Comparison of ENCODE assay signal across 1 cellular context in the genomic region with DNA sequence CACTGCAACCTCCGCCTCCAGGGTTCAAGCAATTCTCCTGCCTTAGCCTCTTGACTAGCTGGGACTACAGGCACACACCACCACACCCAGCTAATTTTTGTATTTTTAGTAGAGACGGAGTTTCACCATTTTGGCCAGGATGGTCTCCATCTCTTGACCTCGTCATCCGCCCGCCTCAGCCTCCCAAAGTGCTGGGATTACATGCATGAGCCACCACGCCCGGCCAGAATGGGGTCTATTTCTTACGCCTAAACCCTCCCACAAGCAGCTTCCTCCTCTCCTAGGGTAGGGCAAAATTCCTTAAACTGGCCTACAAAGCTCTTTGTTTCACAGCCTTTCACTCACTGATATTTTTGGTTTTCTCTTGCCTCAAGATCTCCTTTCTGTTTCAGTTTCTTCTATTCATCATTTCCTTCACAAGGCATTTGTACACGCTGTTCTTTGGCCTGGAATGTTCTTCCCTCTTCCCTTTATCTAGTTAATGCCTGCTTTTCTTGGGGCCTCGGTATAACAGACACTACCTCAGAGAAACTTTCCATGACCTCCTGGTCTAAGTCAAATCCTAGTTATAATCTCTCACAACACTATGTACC.
TF ChIP-seq lines count a peak whose summit lies in the region.

No MANE protein-coding gene starts in this region.

TF ChIP-seq in GM12878, 131 proteins besides CTCF, POLR2A, EP300 and RAD21:
- TF ChIP-seq PKNOX1 (IDR thresholded peaks at IDR 0.05) (peak; percentile 36; the same call in 1 of the 2 replicates), ELK1 (IDR thresholded peaks at IDR 0.05; ENCODE audit: low read depth, low read length) (no peak), IKZF1 (conservative IDR thresholded peaks at IDR 0.05) (peak; percentile 9; the same call in 1 of the 2 replicates), RB1 (IDR thresholded peaks at IDR 0.05; ENCODE audit: borderline replicate concordance) (no peak), RELB (IDR thresholded peaks at IDR 0.05; ENCODE audit: low read depth) (0 out of 2 replicates have a peak, but pooled peaks have one; percentile 29)
- TF ChIP-seq, protein P1, sequence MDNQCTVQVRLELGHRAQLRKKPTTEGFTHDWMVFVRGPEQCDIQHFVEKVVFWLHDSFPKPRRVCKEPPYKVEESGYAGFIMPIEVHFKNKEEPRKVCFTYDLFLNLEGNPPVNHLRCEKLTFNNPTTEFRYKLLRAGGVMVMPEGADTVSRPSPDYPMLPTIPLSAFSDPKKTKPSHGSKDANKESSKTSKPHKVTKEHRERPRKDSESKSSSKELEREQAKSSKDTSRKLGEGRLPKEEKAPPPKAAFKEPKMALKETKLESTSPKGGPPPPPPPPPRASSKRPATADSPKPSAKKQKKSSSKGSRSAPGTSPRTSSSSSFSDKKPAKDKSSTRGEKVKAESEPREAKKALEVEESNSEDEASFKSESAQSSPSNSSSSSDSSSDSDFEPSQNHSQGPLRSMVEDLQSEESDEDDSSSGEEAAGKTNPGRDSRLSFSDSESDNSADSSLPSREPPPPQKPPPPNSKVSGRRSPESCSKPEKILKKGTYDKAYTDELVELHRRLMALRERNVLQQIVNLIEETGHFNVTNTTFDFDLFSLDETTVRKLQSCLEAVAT (IDR thresholded peaks at IDR 0.05) = peak; percentile 85
